Comparison of ENCODE assay signal across 22 cellular contexts in the genomic region with DNA sequence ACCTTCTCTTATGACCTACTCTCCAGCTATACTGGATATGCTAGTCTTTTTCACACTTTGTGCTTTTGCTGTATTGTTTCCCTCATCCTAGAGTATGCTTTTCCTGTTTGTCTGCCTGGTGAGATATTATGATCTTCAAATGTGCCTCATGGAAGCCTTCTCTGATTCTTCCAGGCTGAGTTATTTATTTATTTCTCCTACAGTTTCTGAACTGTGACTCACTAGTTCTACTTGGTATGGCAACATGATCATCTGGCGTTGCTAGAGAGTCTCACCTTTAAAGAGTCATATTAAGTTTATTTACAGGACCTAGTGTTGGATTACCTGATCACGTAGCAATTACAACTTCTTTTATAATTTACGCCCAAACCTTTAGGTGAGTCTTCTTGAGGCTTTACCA.
"Had no signal": no experiment of that assay in that cellular context is flagged by ENCODE, and none has a peak within 500 bp of the region (broad histone marks: within the 10 kb centered on the region; RNA-seq: fewer than 3 reads in every experiment).

No MANE protein-coding gene starts in this region.

- H3K36me3 ChIP-seq: ascending aorta, ovary had no signal

- H3K4me3 ChIP-seq: ascending aorta, coronary artery, ovary had no signal

- DNase-seq: activated CD4-positive, alpha-beta T cell treated with anti-CD3 and anti-CD28 coated beads for 4 hours; activated CD4-positive, alpha-beta T cell treated with anti-CD3 and anti-CD28 coated beads, Interleukin-2, amount 50 U/mL, for 4 hours; activated effector memory CD4-positive, alpha-beta T cell treated with Interleukin-2 at 50 U/mL for 16 hours; activated naive CD4-positive, alpha-beta T cell treated with Interleukin-2 at 50 U/mL for 16 hours; activated T-cell treated with anti-CD3 and anti-CD28 coated beads for 4 hours; activated T-cell treated with anti-CD3 and anti-CD28 coated beads, Interleukin-2, amount 50 U/mL, for 72 hours; effector memory CD8-positive, alpha-beta T cell; head of caudate nucleus; hippocampal formation; midbrain; naive thymus-derived CD4-positive, alpha-beta T cell; ovary; retina; small intestine; stimulated activated CD4-positive, alpha-beta T cell treated with anti-CD3 and anti-CD28 coated beads, Interleukin-4, amount 100 ng/mL, for 4 hours; stimulated activated CD8-positive, alpha-beta memory T cell treated with anti-CD3 and anti-CD28 coated beads, Interleukin-4, amount 100 ng/mL, for 48 hours; stimulated activated naive CD8-positive, alpha-beta T cell treated with anti-CD3 and anti-CD28 coated beads, Interleukin-15, amount 100 ng/mL, for 72 hours; substantia nigra had no signal

- H3K4me1 ChIP-seq: ascending aorta had no signal

- H3K27ac ChIP-seq: ascending aorta, coronary artery, ovary had no signal

- ATAC-seq: activated T-cell treated with anti-CD3 and anti-CD28 coated beads, Interleukin-2, amount 50 U/mL, for 72 hours; effector memory CD8-positive, alpha-beta T cell; naive thymus-derived CD4-positive, alpha-beta T cell; sciatic nerve; stimulated activated memory B cell treated with anti-CD40 and anti-IgM and Interleukin-4, amounts not matched to agents 10 μg/mL and 1 μg/mL and 100 μg/mL, for 72 hours; stimulated activated naive CD8-positive, alpha-beta T cell treated with anti-CD3 and anti-CD28 coated beads, Interleukin-15, amount 100 ng/mL, for 72 hours had no signal

- H3K27me3 ChIP-seq: ascending aorta, ovary had no signal

- H3K9me3 ChIP-seq: ascending aorta, ovary had no signal
